38 cellular contexts compared by ENCODE assay signal in genomic region chr15:56699743-56700142, GRCh38. TPM values are rescaled to one million over a fixed set of nuclear protein-coding genes. Genes with fewer than 3 reads are reported as not detected.
DNase-seq lines count a peak whose midpoint lies in the region; ATAC-seq, FAIRE-seq and TF ChIP-seq lines count a peak whose summit lies in the region.
"Had no signal": no experiment of that assay in that cellular context is flagged by ENCODE, and none has a peak within 500 bp of the region (broad histone marks: within the 10 kb centered on the region; RNA-seq: fewer than 3 reads in every experiment).

No MANE protein-coding gene starts in this region.

- no peak overlapping the region for H3K27ac Mint-ChIP-seq in naive thymus-derived CD4-positive, alpha-beta T cell
- H3K27ac Mint-ChIP-seq: endodermal cell; stimulated activated memory B cell treated with anti-CD40 and anti-IgM and Interleukin-4, amounts not matched to agents 10 μg/mL and 1 μg/mL and 100 μg/mL, for 72 hours; T-helper 1 cell treated with Interleukin-12 subunit alpha and Interleukin-12 subunit beta and Interleukin-4 antibody, amounts not matched to agents 30 μg/mL and 1 μg/mL, for 36 hours had no signal

- POLR2A ChIA-PET in naive thymus-derived CD4-positive, alpha-beta T cell (lab: Charles Lee), result no interaction called here

- DNase-seq in activated CD4-positive, CD25-positive, alpha-beta regulatory T cell treated with anti-CD3 and anti-CD28 coated beads, Interleukin-2, amount 50 U/mL, for 72 hours, result no peak
- DNase-seq in GM12891 (ENCODE audit: insufficient read length, low spot score), result no peak
- DNase-seq in naive thymus-derived CD4-positive, alpha-beta T cell, result no peak
- no peak for DNase-seq in epidermal melanocyte (ENCODE audit: insufficient read length, low spot score)
- DNase-seq: activated CD4-positive, CD25-positive, alpha-beta regulatory T cell; activated CD8-positive, alpha-beta memory T cell treated with anti-CD3 and anti-CD28 coated beads for 24 hours; activated gamma-delta T cell treated with Interleukin-2 at 50 U/mL for 16 hours; activated T-cell treated with anti-CD3 and anti-CD28 coated beads, Interleukin-2, amount 50 U/mL, for 1 hour; C1 segment of cervical spinal cord; COR-L47; endodermal cell; foreskin fibroblast; islet precursor cell; Karpas-422; left lung; mesenchymal stem cell; NCI-H1436; NCI-H2081 treated with DMSO at 0.1 percent for 48 hours; NCI-H226; NCI-H526 treated with DMSO at 0.1 percent for 48 hours; NK-92 treated with Interleukin-12 subunit alpha and Interleukin-12 subunit beta, amount 100 ng/mL, for 24 hours; pancreas; PC-3; retina; upper lobe of left lung had no signal

- intact Hi-C loops in naive thymus-derived CD4-positive, alpha-beta T cell (cut with micrococcal nuclease), result loop anchor here in 1 of 2 donors (5.0 kb wide), 1 partner anchor 33 kb away; the partner anchor contains the start of gene ZNF280D

- ATAC-seq in activated CD4-positive, CD25-positive, alpha-beta regulatory T cell treated with anti-CD3 and anti-CD28 coated beads, Interleukin-2, amount 50 U/mL, for 24 hours, result peak; percentile 82 to 87
- ATAC-seq in GM21447 (IDR thresholded peaks at IDR 0.05; ENCODE audit: unreplicated experiment) (peak; percentile 48), HG03442 (IDR thresholded peaks at IDR 0.05; ENCODE audit: unreplicated experiment) (peak; percentile 49), HG03432 (IDR thresholded peaks at IDR 0.05; ENCODE audit: unreplicated experiment) (no peak)
- ATAC-seq in naive thymus-derived CD4-positive, alpha-beta T cell, result no peak
- ATAC-seq: HepG2; left lung; pancreas; PC-3; SK-N-SH treated with all-trans-retinoic acid at 6 μM for 48 hours; stimulated activated memory B cell treated with anti-CD40 and anti-IgM and Interleukin-4, amounts not matched to agents 10 μg/mL and 1 μg/mL and 100 μg/mL, for 72 hours had no signal

- H3K36me3 Mint-ChIP-seq in naive thymus-derived CD4-positive, alpha-beta T cell, result peaks cover 10 to 46% (median 33%) of the 10 kb centered on the region in 5 donors

- H3K27me3 Mint-ChIP-seq in naive thymus-derived CD4-positive, alpha-beta T cell, result no peaks in the 10 kb centered on the region
- H3K27me3 Mint-ChIP-seq: central memory CD8-positive, alpha-beta T cell; stimulated activated memory B cell treated with anti-CD40 and anti-IgM and Interleukin-4, amounts not matched to agents 10 μg/mL and 1 μg/mL and 100 μg/mL, for 72 hours had no signal

- no peak overlapping the region for H3K4me3 Mint-ChIP-seq in naive thymus-derived CD4-positive, alpha-beta T cell
- H3K4me3 Mint-ChIP-seq: central memory CD8-positive, alpha-beta T cell; endodermal cell; neural crest cell; stimulated activated memory B cell treated with anti-CD40 and anti-IgM and Interleukin-4, amounts not matched to agents 10 μg/mL and 1 μg/mL and 100 μg/mL, for 72 hours; T-helper 1 cell treated with Interleukin-12 subunit alpha and Interleukin-12 subunit beta and Interleukin-4 antibody, amounts not matched to agents 30 μg/mL and 1 μg/mL, for 36 hours had no signal

- no peaks in the 10 kb centered on the region for H3K9me3 Mint-ChIP-seq in naive thymus-derived CD4-positive, alpha-beta T cell
- H3K9me3 Mint-ChIP-seq: central memory CD8-positive, alpha-beta T cell; endodermal cell; neural crest cell; stimulated activated memory B cell treated with anti-CD40 and anti-IgM and Interleukin-4, amounts not matched to agents 10 μg/mL and 1 μg/mL and 100 μg/mL, for 72 hours; T-helper 1 cell treated with Interleukin-12 subunit alpha and Interleukin-12 subunit beta and Interleukin-4 antibody, amounts not matched to agents 30 μg/mL and 1 μg/mL, for 36 hours had no signal

- peaks cover 0 to 11% (median 0%) of the 10 kb centered on the region in 7 donors for H3K4me1 Mint-ChIP-seq in naive thymus-derived CD4-positive, alpha-beta T cell
- H3K4me1 Mint-ChIP-seq: central memory CD8-positive, alpha-beta T cell; endodermal cell; neural crest cell; stimulated activated memory B cell treated with anti-CD40 and anti-IgM and Interleukin-4, amounts not matched to agents 10 μg/mL and 1 μg/mL and 100 μg/mL, for 72 hours had no signal

- peak; percentile 54 for FAIRE-seq in GM12891 (lab: Jason Lieb, UNC)
- FAIRE-seq: HepG2 had no signal

- H3K27me3 ChIP-seq in naive thymus-derived CD4-positive, alpha-beta T cell (ENCODE audit: control insufficient read depth in 2 of 2, insufficient read depth in 2 of 2, low read length in 2 of 2), result no peaks in the 10 kb centered on the region
- H3K27me3 ChIP-seq: esophagus muscularis mucosa, left lung, pancreas, suprapubic skin, upper lobe of left lung had no signal

- H3K4me1 ChIP-seq in naive thymus-derived CD4-positive, alpha-beta T cell (ENCODE audit: control insufficient read depth in 2 of 2, insufficient read depth in 2 of 2, low read length in 2 of 2), result no peaks in the 10 kb centered on the region
- H3K4me1 ChIP-seq: esophagus muscularis mucosa, left lung, pancreas, suprapubic skin, upper lobe of left lung had no signal

- TF ChIP-seq POLR2A in GM12891 (IDR thresholded peaks at IDR 0.05; ENCODE audit: low read depth, low read length), result no peak

- H3K4me3 ChIP-seq in naive thymus-derived CD4-positive, alpha-beta T cell (ENCODE audit: low read length), result no peak overlapping the region
- H3K4me3 ChIP-seq: esophagus muscularis mucosa, left lung, pancreas, suprapubic skin, upper lobe of left lung had no signal

- H3K27ac ChIP-seq in naive thymus-derived CD4-positive, alpha-beta T cell (ENCODE audit: low read depth, low read length), result no peak overlapping the region
- H3K27ac ChIP-seq: 22Rv1, esophagus muscularis mucosa, left lung, pancreas, suprapubic skin, upper lobe of left lung had no signal

- CTCF ChIA-PET in naive thymus-derived CD4-positive, alpha-beta T cell (lab: Charles Lee), result no interaction called here

- peaks cover 0 to 25% (median 0%) of the 10 kb centered on the region in 3 experiments for H3K36me3 ChIP-seq in naive thymus-derived CD4-positive, alpha-beta T cell (ENCODE audit: control insufficient read depth in 2 of 3, insufficient read depth in 3 of 3, low read length in 3 of 3)

- no peaks in the 10 kb centered on the region for H3K9me3 ChIP-seq in naive thymus-derived CD4-positive, alpha-beta T cell (ENCODE audit: control insufficient read depth in 2 of 3, low read length in 3 of 3)
- H3K9me3 ChIP-seq: esophagus muscularis mucosa, left lung, pancreas, suprapubic skin, upper lobe of left lung had no signal

TF ChIP-seq in GM12891, 5 proteins besides CTCF, POLR2A, EP300 and RAD21:
- no peak for TF ChIP-seq PAX5 (IDR thresholded peaks at IDR 0.05; ENCODE audit: insufficient read depth, low read length, severe bottlenecking)
- TF ChIP-seq POU2F2 (IDR thresholded peaks at IDR 0.05; ENCODE audit: low read depth, low read length), result no peak
- no peak for TF ChIP-seq SPI1 (IDR thresholded peaks at IDR 0.05; ENCODE audit: low read depth, low read length)
- no peak for TF ChIP-seq POLR2AphosphoS5 (IDR thresholded peaks at IDR 0.05; ENCODE audit: low read depth, low read length)
- no peak for TF ChIP-seq TAF1 (IDR thresholded peaks at IDR 0.05; ENCODE audit: low read depth, low read length)

RNA-seq across cellular contexts. Expression of gene ZNF280D, which starts 33.6 kb away (rescaled TPM):
- polyA plus RNA-seq in GM12891 (2012; ENCODE audit: low read depth, missing spikeins), result 4.8 TPM
- 10 to 100 TPM; 36.9 to 59.0 (median 41.1) TPM for total RNA-seq in naive thymus-derived CD4-positive, alpha-beta T cell
- polyA plus RNA-seq in naive thymus-derived CD4-positive, alpha-beta T cell, result 10 to 100 TPM in 1 of 2 donors, 1 to 10 TPM in 1; 9.3 to 17.6 TPM

Comparison
In these comparisons a context has a peak if more than half of its experiments do, and no peak if none do; other contexts are left out.
1. ATAC-seq: peak in activated CD4-positive, CD25-positive, alpha-beta regulatory T cell treated with anti-CD3 and anti-CD28 coated beads, Interleukin-2, amount 50 U/mL, for 24 hours (2 of 2), GM21447 (single experiment) and HG03442 (single experiment); none in HG03432 (single experiment) and naive thymus-derived CD4-positive, alpha-beta T cell (single experiment).